ENCODE assay signal across 1 cellular context in the genomic region with DNA sequence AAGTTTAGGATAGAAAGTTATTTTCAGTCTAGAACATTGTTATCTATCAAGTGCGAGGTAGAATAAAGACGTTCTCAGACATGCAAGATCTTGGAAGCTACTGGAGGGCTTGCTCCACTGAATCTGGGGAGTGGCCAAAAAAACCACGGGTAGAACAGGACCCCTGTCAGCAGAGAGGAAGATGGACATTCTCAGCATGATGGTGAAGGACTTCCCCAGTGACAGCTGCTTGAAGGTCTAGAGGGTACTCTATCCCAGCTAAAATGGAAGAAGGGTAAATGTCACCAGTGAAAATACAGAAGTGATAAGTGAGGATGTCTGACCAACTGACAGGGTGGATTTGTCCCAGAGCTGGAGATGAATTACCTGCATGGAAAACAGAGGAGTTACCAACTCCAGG.
TF ChIP-seq lines count a peak whose summit lies in the region.

No MANE protein-coding gene starts in this region.

TF ChIP-seq in A549, 52 proteins besides CTCF, POLR2A, EP300 and RAD21 (continued from another document):
- TF ChIP-seq FOSB (CRISPR knock-in tag; IDR thresholded peaks at IDR 0.05) (no peak), TP53 (CRISPR knock-in tag; IDR thresholded peaks at IDR 0.05) (no peak), JUNB (IDR thresholded peaks at IDR 0.05) (no peak)
- TF ChIP-seq, protein P1, sequence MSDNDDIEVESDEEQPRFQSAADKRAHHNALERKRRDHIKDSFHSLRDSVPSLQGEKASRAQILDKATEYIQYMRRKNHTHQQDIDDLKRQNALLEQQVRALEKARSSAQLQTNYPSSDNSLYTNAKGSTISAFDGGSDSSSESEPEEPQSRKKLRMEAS (IDR thresholded peaks at IDR 0.05): no peak
